6 cellular contexts compared by ENCODE assay signal in the genomic region with DNA sequence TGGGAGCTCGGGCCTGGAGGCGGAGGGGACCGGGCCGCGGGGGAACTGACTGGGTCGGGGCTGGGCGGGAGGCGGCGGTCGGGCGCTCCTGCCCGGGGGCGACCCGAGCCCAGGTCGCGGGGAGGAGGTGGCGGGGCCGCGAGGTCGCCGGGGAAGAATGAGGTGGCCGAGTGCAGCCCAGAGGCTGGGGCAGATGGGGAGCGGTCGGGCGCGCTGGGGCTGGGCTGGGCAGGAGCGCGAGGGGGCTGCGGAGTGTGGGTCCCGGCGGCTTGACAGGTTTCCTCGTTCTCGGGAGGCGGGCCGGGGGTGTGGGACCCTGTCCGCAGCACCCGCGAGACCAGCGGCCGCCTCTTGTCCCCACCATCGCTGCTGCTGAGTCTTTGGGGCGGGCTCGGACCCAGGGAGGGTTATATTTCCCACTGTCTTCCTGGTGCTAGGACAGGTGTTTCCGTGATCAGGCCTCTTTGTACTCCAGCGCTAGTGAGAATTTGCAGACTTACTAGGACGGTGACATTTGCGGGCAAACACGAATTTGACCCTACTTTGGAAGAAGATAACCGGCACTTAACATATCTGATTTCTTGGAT.
DNase-seq lines count a peak whose midpoint lies in the region; ATAC-seq and TF ChIP-seq lines count a peak whose summit lies in the region.
"Not testable (repeated sequence)": the region's sequence is repeated elsewhere in the genome, so short reads cannot be mapped to it uniquely, and the experiment has no call there.

No MANE protein-coding gene starts in this region.

- not testable (repeated sequence) for H3K27ac ChIP-seq in lung (ENCODE audit: low read depth in 1 of 2, low read length in 1 of 2); testis

- H3K27me3 Mint-ChIP-seq in activated naive CD8-positive, alpha-beta T cell, result not testable (repeated sequence)

- not testable (repeated sequence) for TF ChIP-seq POLR2A in testis (IDR thresholded peaks at IDR 0.05)

- not testable (repeated sequence) for H3K27ac Mint-ChIP-seq in activated naive CD8-positive, alpha-beta T cell

- H3K4me1 ChIP-seq in lung (ENCODE audit: control insufficient read depth in 2 of 2, insufficient read depth in 2 of 2, low read length in 2 of 2); testis: not testable (repeated sequence)

- not testable (repeated sequence) for H3K27me3 ChIP-seq in lung (ENCODE audit: control insufficient read depth, insufficient read depth); testis

- peak overlapping the region; percentile 57 for H3K4me3 Mint-ChIP-seq in activated naive CD8-positive, alpha-beta T cell

- H3K36me3 Mint-ChIP-seq in activated naive CD8-positive, alpha-beta T cell, result not testable (repeated sequence)

- not testable (repeated sequence) for H3K9me3 Mint-ChIP-seq in activated naive CD8-positive, alpha-beta T cell (ENCODE audit: low read depth)

- not testable (repeated sequence) for H3K36me3 ChIP-seq in lung (ENCODE audit: control insufficient read depth in 2 of 2, insufficient read depth in 2 of 2, low read length in 2 of 2); testis (ENCODE audit: low read depth, missing control alignments)

- peaks cover 0 to 13% of the 10 kb centered on the region in 2 donors for H3K9me3 ChIP-seq in lung (ENCODE audit: control insufficient read depth in 2 of 2, insufficient read depth in 1 of 2, low read length in 1 of 2)
- H3K9me3 ChIP-seq in testis, result not testable (repeated sequence)

- 19 to 42% methylated on average over 44 to 49 of the region's 49 CpGs for WGBS in lung, 2 donors
- 12 to 14% methylated on average over 7 to 23 of the region's 49 CpGs for WGBS in testis, 2 donors

- DNase-seq in Kasumi-1 (lab: John Stamatoyannopoulos, UW), result peak; percentile 5 to 17
- DNase-seq in SK-N-DZ (ENCODE audit: low spot score), result peak; percentile 65
- not testable (repeated sequence) for DNase-seq in fibroblast of mammary gland (ENCODE audit: low read depth); lung (ENCODE audit: low spot score); testis

- TF ChIP-seq CTCF in fibroblast of mammary gland (conservative IDR thresholded peaks at IDR 0.05; ENCODE audit: control insufficient read depth, insufficient read depth, low read depth, low read length); lung (IDR thresholded peaks at IDR 0.05; ENCODE audit: control extremely low read depth, extremely low read depth); testis (IDR thresholded peaks at IDR 0.05): not testable (repeated sequence)

- peak overlapping the region; percentile 35 for H3K4me3 ChIP-seq in fibroblast of mammary gland (ENCODE audit: control insufficient read depth, low read depth, low read length)
- H3K4me3 ChIP-seq in lung, result peak overlapping the region; percentile 27
- peak overlapping the region; percentile 43 to 55 for H3K4me3 ChIP-seq in testis

- intact Hi-C loops in testis (cut with DNase I; ENCODE audit: low total_unique reads), result not testable (repeated sequence)

- H3K4me1 Mint-ChIP-seq in activated naive CD8-positive, alpha-beta T cell (ENCODE audit: low read depth), result not testable (repeated sequence)

- not testable (repeated sequence) for ATAC-seq in lung (ENCODE audit: insufficient read depth, low FRiP score)
